24 cellular contexts compared by ENCODE assay signal in the genomic region with DNA sequence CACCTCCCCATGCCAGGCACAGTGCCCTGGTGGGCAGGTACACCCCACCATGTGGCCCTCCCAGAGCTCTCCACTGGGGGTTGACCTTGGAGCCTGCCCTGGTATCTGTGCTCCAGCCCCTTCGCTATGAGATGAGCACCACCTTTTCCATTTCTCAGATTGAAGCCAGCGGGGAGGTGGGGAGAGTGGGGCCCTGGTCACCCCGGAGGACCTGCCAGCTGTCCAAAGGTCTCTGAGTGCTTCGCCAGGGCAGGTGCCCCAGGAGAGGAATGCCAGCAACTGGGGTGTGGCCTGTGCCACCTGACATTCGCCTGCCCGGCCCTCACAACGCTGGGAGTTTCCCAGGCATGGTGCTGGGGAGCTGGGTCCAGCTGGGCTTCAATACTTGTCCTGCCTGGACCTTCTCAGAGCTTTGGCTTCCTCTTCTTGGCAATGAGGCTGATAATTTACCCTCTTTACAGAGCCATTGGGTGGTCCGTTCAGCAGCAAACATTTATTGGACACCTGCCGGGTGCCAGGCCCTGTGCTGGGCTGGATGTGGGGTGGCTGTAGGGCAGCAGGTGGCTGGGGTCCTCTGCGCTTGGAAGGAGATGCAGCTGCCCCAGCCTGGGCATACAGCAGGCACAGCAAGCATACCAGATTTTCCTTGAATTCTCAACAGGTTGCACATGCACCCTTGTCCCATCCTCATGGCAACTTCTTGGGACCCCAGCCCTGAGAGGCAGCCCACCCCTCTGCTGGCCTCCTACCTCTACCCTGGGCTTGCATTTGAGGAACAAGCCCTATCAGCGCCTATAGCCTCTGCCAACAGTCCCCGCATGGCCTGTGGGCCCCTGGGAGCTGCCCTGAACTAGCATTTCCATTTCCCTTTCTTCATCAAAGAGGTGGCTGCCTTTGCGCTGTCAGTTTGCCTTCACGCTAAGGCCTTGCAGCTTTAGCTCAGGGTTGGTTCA. TPM values are rescaled to one million over a fixed set of nuclear protein-coding genes. Genes with fewer than 3 reads are reported as not detected.
A peak's percentile ranks its signal among the peaks of the same experiment; 100 is the strongest.
DNase-seq lines count a peak whose midpoint lies in the region; ATAC-seq lines count a peak whose summit lies in the region.
"Had no signal": no experiment of that assay in that cellular context is flagged by ENCODE, and none has a peak within 500 bp of the region (broad histone marks: within the 10 kb centered on the region; RNA-seq: fewer than 3 reads in every experiment).

No MANE protein-coding gene starts in this region.

- H2AFZ ChIP-seq in neuronal stem cell (ENCODE audit: low read length): no peak overlapping the region

- H3K79me1 ChIP-seq in neuronal stem cell (ENCODE audit: low read depth, low read length): peaks cover 3% of the 10 kb centered on the region

- H3K23ac ChIP-seq in neuronal stem cell (ENCODE audit: low read depth, low read length, poor library complexity): no peak overlapping the region

- H2BK12ac ChIP-seq in neuronal stem cell (ENCODE audit: low read length): no peak overlapping the region

- no peak overlapping the region for H2BK5ac ChIP-seq in neuronal stem cell (ENCODE audit: low read length)

- no peak overlapping the region for H3K4me3 ChIP-seq in BLaER1 treated with 17β-estradiol and CSF1 and Interleukin-3, amounts not matched to agents 10 nM and 100 nM
- peak overlapping the region in 1 of 2 donors; percentile 16 for H3K4me3 ChIP-seq in neuronal stem cell (ENCODE audit: low read length in 2 of 2)
- H3K4me3 ChIP-seq: GM12878, SJSA1, spleen had no signal

- H3K27me3 ChIP-seq in BLaER1 treated with 17β-estradiol and CSF1 and Interleukin-3, amounts not matched to agents 10 nM and 100 nM: no peaks in the 10 kb centered on the region
- no peaks in the 10 kb centered on the region for H3K27me3 ChIP-seq in neuronal stem cell (ENCODE audit: control insufficient read depth in 3 of 3, insufficient read depth in 3 of 3, low read depth in 1 of 3, low read length in 3 of 3)

- no peaks in the 10 kb centered on the region for H3K36me3 ChIP-seq in BLaER1 treated with 17β-estradiol and CSF1 and Interleukin-3, amounts not matched to agents 10 nM and 100 nM
- H3K36me3 ChIP-seq in KOPT-K1 (ENCODE audit: insufficient read depth, low read length): no peaks in the 10 kb centered on the region
- H3K36me3 ChIP-seq in neuronal stem cell (replicated peaks in 1 of 2; ENCODE audit: control insufficient read depth in 2 of 2, insufficient read depth in 2 of 2, low read length in 2 of 2): no peaks in the 10 kb centered on the region
- H3K36me3 ChIP-seq: SJSA1, spleen had no signal

- no CpG with 5 or more reads among the region's 14 CpGs for WGBS in neuronal stem cell (ENCODE audit: extremely low coverage in 2 of 2, insufficient read length in 2 of 2, insufficient replicate concordance in 1 of 2), 2 donors

- H3K9me3 ChIP-seq in BLaER1 treated with 17β-estradiol and CSF1 and Interleukin-3, amounts not matched to agents 10 nM and 100 nM (replicated peaks in 1 of 11): no peaks in the 10 kb centered on the region
- no peaks in the 10 kb centered on the region for H3K9me3 ChIP-seq in KOPT-K1 (ENCODE audit: insufficient read depth, low read length, poor library complexity, severe bottlenecking)
- H3K9me3 ChIP-seq in neuronal stem cell (replicated peaks in 1 of 2; ENCODE audit: control insufficient read depth in 2 of 2, insufficient read depth in 1 of 2, low read depth in 1 of 2, low read length in 2 of 2): no peaks in the 10 kb centered on the region
- H3K9me3 ChIP-seq: SJSA1, spleen had no signal

- H3K9ac ChIP-seq in BLaER1 treated with 17β-estradiol and CSF1 and Interleukin-3, amounts not matched to agents 10 nM and 100 nM: peak overlapping the region in 5 of 11 experiments; percentile 6 to 43 (median 21); a peak in 5 of 22 replicates
- H3K9ac ChIP-seq in neuronal stem cell (ENCODE audit: low read depth, low read length, poor library complexity): no peak overlapping the region

- H2BK120ac ChIP-seq in neuronal stem cell (ENCODE audit: low read depth, low read length): no peak overlapping the region

- H4K91ac ChIP-seq in neuronal stem cell (ENCODE audit: low read depth, low read length, poor library complexity): no peak overlapping the region

- H3K27ac ChIP-seq in BLaER1 treated with 17β-estradiol and CSF1 and Interleukin-3, amounts not matched to agents 10 nM and 100 nM: peak overlapping the region in 4 of 11 experiments; percentile 4 to 43 (median 32); a peak in 4 of 22 replicates
- H3K27ac ChIP-seq in KOPT-K1 (ENCODE audit: low read depth, low read length, poor library complexity, severe bottlenecking): peak overlapping the region; percentile 1
- H3K27ac ChIP-seq in neuronal stem cell (replicated peaks; ENCODE audit: low read length): no peak overlapping the region
- H3K27ac ChIP-seq: epithelial cell of prostate, foreskin keratinocyte, SJSA1, spleen had no signal

- ATAC-seq in esophagus mucosa (peak; percentile 25), GM18517 (IDR thresholded peaks at IDR 0.05; ENCODE audit: unreplicated experiment) (no peak), HG03045 (IDR thresholded peaks at IDR 0.05; ENCODE audit: unreplicated experiment) (no peak), HG02623 (IDR thresholded peaks at IDR 0.05; ENCODE audit: unreplicated experiment) (no peak)
- ATAC-seq: foreskin keratinocyte, PC-3 had no signal

- H3K18ac ChIP-seq in neuronal stem cell (ENCODE audit: low read length): no peak overlapping the region

- H3K4me2 ChIP-seq in BLaER1 treated with 17β-estradiol and CSF1 and Interleukin-3, amounts not matched to agents 10 nM and 100 nM: peak overlapping the region; percentile 6 to 97 (median 65)
- no peak overlapping the region for H3K4me2 ChIP-seq in neuronal stem cell (ENCODE audit: insufficient read depth, low read length, poor library complexity, severe bottlenecking)

- H2BK15ac ChIP-seq in neuronal stem cell (ENCODE audit: low read length): peak overlapping the region; percentile 20

- H3K14ac ChIP-seq in neuronal stem cell (ENCODE audit: low read length): peak overlapping the region; percentile 14

- no peak overlapping the region for H3K4ac ChIP-seq in neuronal stem cell (ENCODE audit: low read length)

- no peaks in the 10 kb centered on the region for H4K20me1 ChIP-seq in BLaER1 treated with 17β-estradiol and CSF1 and Interleukin-3, amounts not matched to agents 10 nM and 100 nM

- DNase-seq in neuronal stem cell (ENCODE audit: low spot score) (no peak), COR-L47 (lab: John Stamatoyannopoulos, UW) (no peak)
- DNase-seq: activated gamma-delta T cell; amniotic stem cell; CD4-positive, CD25-positive, alpha-beta regulatory T cell; foreskin keratinocyte; GF-D8; hippocampal formation; NCI-H146; NCI-H2171 treated with DMSO at 0.1 percent for 48 hours; PC-3; substantia nigra; T-helper 2 cell had no signal

- H4K8ac ChIP-seq in neuronal stem cell (ENCODE audit: low read depth, low read length): no peak overlapping the region

- no peak overlapping the region for H2AK5ac ChIP-seq in neuronal stem cell (ENCODE audit: low read depth, low read length)

- peaks cover 41 to 93% (median 87%) of the 10 kb centered on the region in 10 experiments for H3K4me1 ChIP-seq in BLaER1 treated with 17β-estradiol and CSF1 and Interleukin-3, amounts not matched to agents 10 nM and 100 nM
- peaks cover 1 to 3% of the 10 kb centered on the region in 2 donors for H3K4me1 ChIP-seq in neuronal stem cell (ENCODE audit: control insufficient read depth in 2 of 2, insufficient read depth in 1 of 2, low read depth in 1 of 2, low read length in 2 of 2)
- H3K4me1 ChIP-seq: foreskin keratinocyte, SJSA1 had no signal

RNA-seq across cellular contexts. Expression of a gene that starts 5.7 kb away (rescaled TPM):
- total RNA-seq in esophagus mucosa: 0.76 TPM
- 0.08 TPM for polyA plus RNA-seq in neuronal stem cell (2013, experiment 1 of 2)
- 0.06 TPM for polyA plus RNA-seq in neuronal stem cell (2013, experiment 2 of 2)
- total RNA-seq: foreskin keratinocyte, PC-3, pulmonary artery endothelial cell, SJSA1 had no signal

RNA-seq across cellular contexts. Expression of a gene that starts 38.2 kb away (rescaled TPM):
- 1.7 TPM for total RNA-seq in esophagus mucosa
- polyA plus RNA-seq in neuronal stem cell (2013, experiment 1 of 2): 3.1 TPM
- polyA plus RNA-seq in neuronal stem cell (2013, experiment 2 of 2): 3.7 TPM

RNA-seq across cellular contexts. Expression of a gene that starts 43.9 kb away (rescaled TPM):
- 40.3 TPM for total RNA-seq in esophagus mucosa
- 58.1 TPM for polyA plus RNA-seq in neuronal stem cell (2013, experiment 1 of 2)
- polyA plus RNA-seq in neuronal stem cell (2013, experiment 2 of 2): 55.1 TPM
